Comparison of ENCODE assay signal across 7 cellular contexts in genomic region chr17:75859358-75859757, GRCh38. TPM values are rescaled to one million over a fixed set of nuclear protein-coding genes. Genes with fewer than 3 reads are reported as not detected.
A peak's percentile ranks its signal among the peaks of the same experiment; 100 is the strongest.
DNase-seq lines count a peak whose midpoint lies in the region; ATAC-seq, FAIRE-seq and TF ChIP-seq lines count a peak whose summit lies in the region.
"Not testable (repeated sequence)": the region's sequence is repeated elsewhere in the genome, so short reads cannot be mapped to it uniquely, and the experiment has no call there.

No MANE protein-coding gene starts in this region.

- H3K36me3 Mint-ChIP-seq in activated CD8-positive, alpha-beta T cell treated with anti-CD3 and anti-CD28 coated beads for 36 hours (ENCODE audit: low read depth); memory B cell: not testable (repeated sequence)

- peaks cover 17% of the 10 kb centered on the region for H3K79me2 ChIP-seq in K562 (ENCODE audit: control insufficient read depth, insufficient read depth, low read length)

- peak overlapping the region; percentile 97; the same call in 1 of the 2 replicates for H2AFZ ChIP-seq in K562 (ENCODE audit: low read depth, low read length)

- not testable (repeated sequence) for H3K4me3 Mint-ChIP-seq in activated CD8-positive, alpha-beta T cell treated with anti-CD3 and anti-CD28 coated beads for 36 hours; memory B cell

- peak overlapping the region; percentile 88; the same call in 1 of the 2 replicates for H3K4me2 ChIP-seq in K562 (ENCODE audit: insufficient read depth, low read length)

- WGBS in K562 (ENCODE audit: insufficient coverage, low coverage, missing lambda C conversion rate), result 62% methylated on average over 10 of the region's 10 CpGs
- WGBS in heart left ventricle, 4 donors, result 90 to 92% (median 91%) methylated on average over 10 of the region's 10 CpGs
- WGBS in stomach, 5 donors, result 74 to 84% (median 80%) methylated on average over 10 of the region's 10 CpGs

- not testable (repeated sequence) for H4K20me1 ChIP-seq in K562 (replicated peaks; ENCODE audit: control insufficient read depth, insufficient read depth, low read length)

- H3K4me3 ChIP-seq in HEK293 (ENCODE audit: low read depth, low read length); Peyer's patch; K562; stomach: not testable (repeated sequence)
- H3K4me3 ChIP-seq in heart left ventricle, result peak overlapping the region in 1 of 12 donors; percentile 4

- CTCF ChIA-PET in HEK293 (lab: Yijun Ruan, JAX) (interaction anchor here (0.7 to 5.7 kb wide), 3 partner anchors 12 to 70 kb away, joined by 3 to 84 read pairs (median 40); no protein-coding TSS in a partner anchor), K562 (lab: Yijun Ruan, JAX; ENCODE audit: low intra/inter-chr PET ratio) (interaction anchor here (0.6 kb wide), 1 partner anchor 9 kb away, joined by 4 read pairs; no protein-coding TSS in a partner anchor)
- CTCF ChIA-PET in activated CD8-positive, alpha-beta T cell treated with anti-CD3 and anti-CD28 coated beads for 36 hours (lab: Charles Lee), result interaction anchor here (0.9 to 6.7 kb wide), 4 partner anchors 12 to 106 kb away, joined by 3 to 107 read pairs (median 8); no protein-coding TSS in a partner anchor

- intact Hi-C loops in activated CD8-positive, alpha-beta T cell treated with anti-CD3 and anti-CD28 coated beads for 36 hours (cut with micrococcal nuclease); stomach (cut with DNase I; ENCODE audit: low total_unique reads): not testable (repeated sequence)
- intact Hi-C loops in K562 (cut with micrococcal nuclease), result loop anchor here (5.0 kb wide), 1 partner anchor 77 kb away; the partner anchor contains the start of gene UNK
- intact Hi-C loops in heart left ventricle (cut with DNase I), result loop anchor here in 4 of 10 donors (5.0 kb wide), 2 partner anchors 33 to 38 kb away; partner anchors contain the start of gene TRIM65 (in 3 of the 4)

- peaks cover 27% of the 10 kb centered on the region for H3K4me1 Mint-ChIP-seq in activated CD8-positive, alpha-beta T cell treated with anti-CD3 and anti-CD28 coated beads for 36 hours (ENCODE audit: low read depth)
- H3K4me1 Mint-ChIP-seq in memory B cell, result peaks cover 22% of the 10 kb centered on the region

- H3K27me3 Mint-ChIP-seq in activated CD8-positive, alpha-beta T cell treated with anti-CD3 and anti-CD28 coated beads for 36 hours; memory B cell: not testable (repeated sequence)

- H3K9ac ChIP-seq in K562 (ENCODE audit: insufficient read depth in 1 of 2, low read depth in 2 of 2, low read length in 2 of 2), result peak overlapping the region in 1 of 2 experiments; percentile 67; a peak in 2 of 4 replicates

- TF ChIP-seq EP300 in K562 (IDR thresholded peaks at IDR 0.05; ENCODE audit: low read length); stomach (IDR thresholded peaks at IDR 0.05): not testable (repeated sequence)

- not testable (repeated sequence) for H3K9me3 Mint-ChIP-seq in activated CD8-positive, alpha-beta T cell treated with anti-CD3 and anti-CD28 coated beads for 36 hours; memory B cell

- not testable (repeated sequence) for ATAC-seq in activated CD8-positive, alpha-beta T cell treated with anti-CD3 and anti-CD28 coated beads for 36 hours; K562; heart left ventricle; memory B cell (ENCODE audit: low read depth)

- not testable (repeated sequence) for DNase-seq in Peyer's patch; K562 (ENCODE audit: extremely low read depth in 1 of 4, low spot score in 3 of 4); heart left ventricle; memory B cell (ENCODE audit: low spot score in 2 of 2); stomach
- DNase-seq in activated CD8-positive, alpha-beta T cell treated with anti-CD3 and anti-CD28 coated beads for 36 hours, result peak; percentile 26

- H3K9me3 ChIP-seq in HEK293 (ENCODE audit: control insufficient read depth, insufficient read depth, low read depth, low read length); Peyer's patch; K562 (replicated peaks; ENCODE audit: control insufficient read depth, insufficient read depth, low read depth, low read length); heart left ventricle; stomach: not testable (repeated sequence)

- FAIRE-seq in K562 (lab: Jason Lieb, UNC), result not testable (repeated sequence)

- not testable (repeated sequence) for H3K27ac Mint-ChIP-seq in activated CD8-positive, alpha-beta T cell treated with anti-CD3 and anti-CD28 coated beads for 36 hours
- peak overlapping the region; percentile 81 for H3K27ac Mint-ChIP-seq in memory B cell

- H3K36me3 ChIP-seq in HEK293 (ENCODE audit: control insufficient read depth in 2 of 2, insufficient read depth in 1 of 2, low read length in 2 of 2); Peyer's patch; K562 (ENCODE audit: control insufficient read depth, insufficient read depth, low read length); heart left ventricle; stomach: not testable (repeated sequence)

- TF ChIP-seq RAD21 in K562 (CRISPR knock-in tag; conservative IDR thresholded peaks at IDR 0.05 in 1 of 2, IDR thresholded peaks at IDR 0.05 in 1 of 2), result not testable (repeated sequence)

- not testable (repeated sequence) for H3K9me1 ChIP-seq in K562 (ENCODE audit: control insufficient read depth, insufficient read depth, low read length)

- not testable (repeated sequence) for TF ChIP-seq CTCF in HEK293 (tag by site-specific recombination; IDR thresholded peaks at IDR 0.05); Peyer's patch (IDR thresholded peaks at IDR 0.05); activated CD8-positive, alpha-beta T cell treated with anti-CD3 and anti-CD28 coated beads for 36 hours (IDR thresholded peaks at IDR 0.05); K562 (IDR thresholded peaks at IDR 0.05 in 2 of 3, conservative IDR thresholded peaks at IDR 0.05 in 1 of 3; ENCODE audit: insufficient read depth in 2 of 3, low read depth in 1 of 3, low read length in 3 of 3); heart left ventricle (IDR thresholded peaks at IDR 0.05); stomach (IDR thresholded peaks at IDR 0.05)

- not testable (repeated sequence) for H3K27me3 ChIP-seq in Peyer's patch; K562 (ENCODE audit: control insufficient read depth in 2 of 2, insufficient read depth in 2 of 2, low read length in 2 of 2); heart left ventricle; stomach

- TF ChIP-seq POLR2A in Peyer's patch (IDR thresholded peaks at IDR 0.05); K562 (conservative IDR thresholded peaks at IDR 0.05); heart left ventricle (IDR thresholded peaks at IDR 0.05); stomach (IDR thresholded peaks at IDR 0.05): not testable (repeated sequence)

- BruUV-seq in K562 (replicated peaks; lab: Mats Ljungman, UMichigan), result not testable (repeated sequence)

- in situ Hi-C loops in K562 (cut with MboI), result not testable (repeated sequence)

- H3K27ac ChIP-seq in HEK293 (ENCODE audit: extremely low read depth, low read depth, low read length), result not testable (repeated sequence)
- H3K27ac ChIP-seq in Peyer's patch, result peak overlapping the region in 3 of 4 donors; percentile 41 to 75 (median 56)
- H3K27ac ChIP-seq in K562 (ENCODE audit: extremely low read depth, low read depth, low read length), result peak overlapping the region; percentile 94
- peak overlapping the region in 11 of 12 donors; percentile 35 to 91 (median 68) for H3K27ac ChIP-seq in heart left ventricle
- H3K27ac ChIP-seq in stomach, result peak overlapping the region in 4 of 5 donors; percentile 35 to 78 (median 70)

- not testable (repeated sequence) for H3K4me1 ChIP-seq in HEK293 (ENCODE audit: control insufficient read depth, insufficient read depth, low read length)
- H3K4me1 ChIP-seq in Peyer's patch (peaks cover 0 to 14% (median 12%) of the 10 kb centered on the region in 4 donors), K562 (replicated peaks in 1 of 2; ENCODE audit: control insufficient read depth in 2 of 2, insufficient read depth in 2 of 2, low read length in 2 of 2) (peaks cover 24 to 39% of the 10 kb centered on the region in 2 experiments), heart left ventricle (peaks cover 0 to 50% (median 19%) of the 10 kb centered on the region in 12 donors), stomach (peaks cover 17 to 48% (median 21%) of the 10 kb centered on the region in 4 donors)

- POLR2A ChIA-PET in HEK293 (lab: Yijun Ruan, JAX) (interaction anchor here (4.7 kb wide), 1 partner anchor 80 kb away, joined by 26 read pairs; a partner anchor contains a TSS), K562 (lab: Yijun Ruan, JAX) (interaction anchor here (0.6 to 8.2 kb wide), 12 partner anchors 8 to 111 kb away, joined by 3 to 109 read pairs (median 6); partner anchors contain the start of gene UNC13D)
- POLR2A ChIA-PET in activated CD8-positive, alpha-beta T cell treated with anti-CD3 and anti-CD28 coated beads for 36 hours (lab: Charles Lee), result interaction anchor here (1.5 to 9.2 kb wide), 2 partner anchors 17 to 80 kb away, joined by 4 to 72 read pairs; partner anchors contain the start of gene TRIM47

RNA-seq across cellular contexts. Expression of gene WBP2, which starts 4.2 kb away (rescaled TPM):
- total RNA-seq in Peyer's patch, result 10 to 100 TPM; 45.4 to 61.4 (median 53.7) TPM
- 10 to 100 TPM; 54.4 to 58.5 TPM for total RNA-seq in activated CD8-positive, alpha-beta T cell treated with anti-CD3 and anti-CD28 coated beads for 36 hours
- total RNA-seq in K562 (2011; cell fraction: chromatin; rRNA removed; ENCODE audit: low replicate concordance), result 86.2 and 163 TPM in 2 replicates
- total RNA-seq in K562 (2011; cell fraction: nucleolus; rRNA removed), result 82.5 and 95.5 TPM in 2 replicates
- 79.1 and 87.2 TPM in 2 replicates for total RNA-seq in K562 (2011; cell fraction: nucleoplasm; rRNA removed)
- 25.2 and 35.8 TPM in 2 replicates for total RNA-seq in K562 (2014; rRNA removed)
- 18.1 and 22.9 TPM in 2 replicates for total RNA-seq in K562 (2014; rRNA removed; fragmentation: Illumina TruSeq; extraction: Trizol)
- total RNA-seq in K562 (2015; rRNA removed; fragmentation: Illumina TruSeq; extraction: Trizol), result 13.8 and 16.2 TPM in 2 replicates
- total RNA-seq in K562 (2021), result 63.5 and 74.3 TPM in 2 replicates
- polyA plus RNA-seq in K562 (2011; rRNA removed), result 20.0 and 81.3 TPM in 2 replicates
- polyA plus RNA-seq in K562 (2011; cell fraction: cytosol; rRNA removed), result 25.6 and 40.9 TPM in 2 replicates
- 60.4 and 70.3 TPM in 2 replicates for polyA plus RNA-seq in K562 (2011; cell fraction: nucleus; rRNA removed)
- 83.9 and 158 TPM in 2 replicates for polyA plus RNA-seq in K562 (2012)
- 68.6 and 96.0 TPM in 2 replicates for polyA plus RNA-seq in K562 (2014; fragmentation: Illumina TruSeq; extraction: Trizol)
- polyA plus RNA-seq in K562 (2014; fragmentation: Nextera tagmentation; extraction: Ambion mirVana), result 1 to 10 TPM; 2.2 to 3.7 TPM
- polyA plus RNA-seq in K562 (2014; rRNA removed), result 30.9 and 33.1 TPM in 2 replicates
- polyA minus RNA-seq in K562 (2011; rRNA and poly(A)+ RNA removed), result 25.4 and 47.1 TPM in 2 replicates
- 45.1 and 49.2 TPM in 2 replicates for polyA minus RNA-seq in K562 (2011; cell fraction: cytosol; rRNA and poly(A)+ RNA removed)
- polyA minus RNA-seq in K562 (2011; cell fraction: nucleus; rRNA and poly(A)+ RNA removed), result 30.4 and 43.1 TPM in 2 replicates
- total RNA-seq in heart left ventricle, result 100 to 1,000 TPM; 134 to 311 (median 158) TPM
- polyA plus RNA-seq in heart left ventricle, result 100 to 1,000 TPM; 128 to 217 TPM
- total RNA-seq in stomach, result 100 to 1,000 TPM in 1 of 5 donors, 10 to 100 TPM in 4; 28.6 to 122 (median 46.1) TPM
- 100 to 1,000 TPM in 1 of 3 donors, 10 to 100 TPM in 2; 87.3 to 104 (median 98.6) TPM for polyA plus RNA-seq in stomach

RNA-seq across cellular contexts. Expression of gene UNC13D, which starts 15.2 kb away (rescaled TPM):
- total RNA-seq in Peyer's patch (10 to 100 TPM in 3 of 4 donors, 1 to 10 TPM in 1; 8.4 to 45.4 (median 22.2) TPM), K562 (2014; rRNA removed) (150 and 207 TPM in 2 replicates), K562 (2014; rRNA removed; fragmentation: Illumina TruSeq; extraction: Trizol) (22.9 and 31.6 TPM in 2 replicates), K562 (2015; rRNA removed; fragmentation: Illumina TruSeq; extraction: Trizol) (74.2 and 74.8 TPM in 2 replicates), K562 (2021) (222 and 244 TPM in 2 replicates), heart left ventricle (10 to 100 TPM in 2 of 9 donors, 1 to 10 TPM in 7; 2.1 to 28.5 (median 6.0) TPM), stomach (10 to 100 TPM in 4 of 5 donors, 1 to 10 TPM in 1; 9.0 to 45.5 (median 25.5) TPM)
- total RNA-seq in activated CD8-positive, alpha-beta T cell treated with anti-CD3 and anti-CD28 coated beads for 36 hours, result 100 to 1,000 TPM; 136 to 144 TPM
- total RNA-seq in K562 (2011; cell fraction: chromatin; rRNA removed; ENCODE audit: low replicate concordance), result 235 and 813 TPM in 2 replicates
- 592 and 605 TPM in 2 replicates for total RNA-seq in K562 (2011; cell fraction: nucleolus; rRNA removed)
- 287 and 294 TPM in 2 replicates for total RNA-seq in K562 (2011; cell fraction: nucleoplasm; rRNA removed)
- polyA plus RNA-seq in K562 (2011; rRNA removed) (69.2 and 129 TPM in 2 replicates), K562 (2014; fragmentation: Illumina TruSeq; extraction: Trizol) (66.9 and 108 TPM in 2 replicates), K562 (2014; fragmentation: Nextera tagmentation; extraction: Ambion mirVana) (1 to 10 TPM in 1 of 2 experiments, under 1 TPM in 1; 0.86 to 1.9 TPM), K562 (2014; rRNA removed) (147 and 160 TPM in 2 replicates), heart left ventricle (1 to 10 TPM; 4.5 to 5.8 TPM), stomach (10 to 100 TPM in 2 of 3 donors, 1 to 10 TPM in 1; 6.4 to 18.5 (median 17.9) TPM)
- polyA plus RNA-seq in K562 (2011; cell fraction: cytosol; rRNA removed), result 51.7 and 114 TPM in 2 replicates
- 454 and 648 TPM in 2 replicates for polyA plus RNA-seq in K562 (2011; cell fraction: nucleus; rRNA removed)
- 163 and 235 TPM in 2 replicates for polyA plus RNA-seq in K562 (2012)
- 34.9 and 44.0 TPM in 2 replicates for polyA minus RNA-seq in K562 (2011; rRNA and poly(A)+ RNA removed)
- polyA minus RNA-seq in K562 (2011; cell fraction: cytosol; rRNA and poly(A)+ RNA removed), result 92.5 and 106 TPM in 2 replicates
- 163 and 184 TPM in 2 replicates for polyA minus RNA-seq in K562 (2011; cell fraction: nucleus; rRNA and poly(A)+ RNA removed)

RNA-seq across cellular contexts. Expression of gene TRIM47, which starts 19.0 kb away (rescaled TPM):
- 10 to 100 TPM; 16.5 to 61.4 (median 45.7) TPM for total RNA-seq in Peyer's patch
- total RNA-seq in activated CD8-positive, alpha-beta T cell treated with anti-CD3 and anti-CD28 coated beads for 36 hours, result 10 to 100 TPM; 16.6 to 16.8 TPM
- 3.4 and 21.0 TPM in 2 replicates for total RNA-seq in K562 (2011; cell fraction: chromatin; rRNA removed; ENCODE audit: low replicate concordance)
- 13.6 and 18.0 TPM in 2 replicates for total RNA-seq in K562 (2011; cell fraction: nucleolus; rRNA removed)
- 5.5 and 10.1 TPM in 2 replicates for total RNA-seq in K562 (2011; cell fraction: nucleoplasm; rRNA removed)
- total RNA-seq in K562 (2014; rRNA removed), result 4.0 and 4.6 TPM in 2 replicates
- total RNA-seq in K562 (2014; rRNA removed; fragmentation: Illumina TruSeq; extraction: Trizol), result 1.0 and 1.1 TPM in 2 replicates
- total RNA-seq in K562 (2015; rRNA removed; fragmentation: Illumina TruSeq; extraction: Trizol), result 3.9 and 4.3 TPM in 2 replicates
- 5.8 and 6.1 TPM in 2 replicates for total RNA-seq in K562 (2021)
- 3.2 and 5.6 TPM in 2 replicates for polyA plus RNA-seq in K562 (2011; rRNA removed)
- 5.1 and 9.1 TPM in 2 replicates for polyA plus RNA-seq in K562 (2011; cell fraction: cytosol; rRNA removed)
- 15.5 and 18.6 TPM in 2 replicates for polyA plus RNA-seq in K562 (2011; cell fraction: nucleus; rRNA removed)
- 4.2 and 6.8 TPM in 2 replicates for polyA plus RNA-seq in K562 (2012)
- polyA plus RNA-seq in K562 (2014; fragmentation: Illumina TruSeq; extraction: Trizol), result 1.9 and 3.4 TPM in 2 replicates
- under 1 TPM; 0.56 to 0.63 TPM for polyA plus RNA-seq in K562 (2014; fragmentation: Nextera tagmentation; extraction: Ambion mirVana)
- 3.7 and 5.5 TPM in 2 replicates for polyA plus RNA-seq in K562 (2014; rRNA removed)
- 1.9 and 2.6 TPM in 2 replicates for polyA minus RNA-seq in K562 (2011; rRNA and poly(A)+ RNA removed)
- 4.6 and 5.6 TPM in 2 replicates for polyA minus RNA-seq in K562 (2011; cell fraction: cytosol; rRNA and poly(A)+ RNA removed)
- 8.6 and 9.2 TPM in 2 replicates for polyA minus RNA-seq in K562 (2011; cell fraction: nucleus; rRNA and poly(A)+ RNA removed)
- total RNA-seq in heart left ventricle, result 10 to 100 TPM; 20.3 to 53.4 (median 31.8) TPM
- 10 to 100 TPM; 20.1 to 23.3 TPM for polyA plus RNA-seq in heart left ventricle
- 10 to 100 TPM in 4 of 5 donors, 1 to 10 TPM in 1; 3.5 to 40.4 (median 11.9) TPM for total RNA-seq in stomach
- 10 to 100 TPM; 24.2 to 34.7 (median 28.4) TPM for polyA plus RNA-seq in stomach

RNA-seq across cellular contexts. Expression of gene TRIM65, which starts 37.4 kb away (rescaled TPM):
- total RNA-seq in Peyer's patch, result 10 to 100 TPM; 14.0 to 22.7 (median 16.9) TPM
- total RNA-seq in activated CD8-positive, alpha-beta T cell treated with anti-CD3 and anti-CD28 coated beads for 36 hours, result 10 to 100 TPM; 37.1 to 42.2 TPM
- total RNA-seq in K562 (2011; cell fraction: chromatin; rRNA removed; ENCODE audit: low replicate concordance), result 19.3 and 28.3 TPM in 2 replicates
- total RNA-seq in K562 (2011; cell fraction: nucleolus; rRNA removed), result 19.3 and 26.6 TPM in 2 replicates
- 25.9 and 39.3 TPM in 2 replicates for total RNA-seq in K562 (2011; cell fraction: nucleoplasm; rRNA removed)
- 34.3 and 47.5 TPM in 2 replicates for total RNA-seq in K562 (2014; rRNA removed)
- total RNA-seq in K562 (2014; rRNA removed; fragmentation: Illumina TruSeq; extraction: Trizol), result 16.2 and 20.0 TPM in 2 replicates
- 26.6 and 28.2 TPM in 2 replicates for total RNA-seq in K562 (2015; rRNA removed; fragmentation: Illumina TruSeq; extraction: Trizol)
- 45.5 and 45.7 TPM in 2 replicates for total RNA-seq in K562 (2021)
- 19.5 and 22.1 TPM in 2 replicates for polyA plus RNA-seq in K562 (2011; rRNA removed)
- polyA plus RNA-seq in K562 (2011; cell fraction: cytosol; rRNA removed), result 25.9 and 37.2 TPM in 2 replicates
- polyA plus RNA-seq in K562 (2011; cell fraction: nucleus; rRNA removed), result 20.7 and 27.8 TPM in 2 replicates
- 26.3 and 33.8 TPM in 2 replicates for polyA plus RNA-seq in K562 (2012)
- 22.9 and 26.1 TPM in 2 replicates for polyA plus RNA-seq in K562 (2014; fragmentation: Illumina TruSeq; extraction: Trizol)
- 1 to 10 TPM; 2.8 to 5.8 TPM for polyA plus RNA-seq in K562 (2014; fragmentation: Nextera tagmentation; extraction: Ambion mirVana)
- 33.7 and 34.1 TPM in 2 replicates for polyA plus RNA-seq in K562 (2014; rRNA removed)
- 6.3 and 7.0 TPM in 2 replicates for polyA minus RNA-seq in K562 (2011; rRNA and poly(A)+ RNA removed)
- 14.6 and 24.0 TPM in 2 replicates for polyA minus RNA-seq in K562 (2011; cell fraction: cytosol; rRNA and poly(A)+ RNA removed)
- polyA minus RNA-seq in K562 (2011; cell fraction: nucleus; rRNA and poly(A)+ RNA removed), result 6.7 and 8.7 TPM in 2 replicates
- 10 to 100 TPM in 3 of 9 donors, 1 to 10 TPM in 6; 6.8 to 16.1 (median 9.5) TPM for total RNA-seq in heart left ventricle
- 10 to 100 TPM in 1 of 2 donors, 1 to 10 TPM in 1; 7.5 to 10.5 TPM for polyA plus RNA-seq in heart left ventricle
- 10 to 100 TPM in 3 of 5 donors, 1 to 10 TPM in 1, not detected in 1; 9.2 to 26.6 (median 16.9) TPM for total RNA-seq in stomach
- 10 to 100 TPM in 1 of 3 donors, 1 to 10 TPM in 2; 8.1 to 10.6 (median 9.5) TPM for polyA plus RNA-seq in stomach

RNA-seq across cellular contexts. Expression of gene MRPL38, which starts 45.3 kb away (rescaled TPM):
- total RNA-seq in Peyer's patch (10 to 100 TPM; 61.1 to 95.7 (median 72.9) TPM), K562 (2014; rRNA removed) (48.5 and 75.0 TPM in 2 replicates), K562 (2014; rRNA removed; fragmentation: Illumina TruSeq; extraction: Trizol) (27.8 and 35.4 TPM in 2 replicates), K562 (2015; rRNA removed; fragmentation: Illumina TruSeq; extraction: Trizol) (72.6 and 73.6 TPM in 2 replicates), K562 (2021) (154 and 155 TPM in 2 replicates), heart left ventricle (100 to 1,000 TPM in 5 of 9 donors, 10 to 100 TPM in 4; 54.8 to 126 (median 106) TPM), stomach (100 to 1,000 TPM in 1 of 5 donors, 10 to 100 TPM in 3, 1 to 10 TPM in 1; 9.3 to 244 (median 29.9) TPM)
- 100 to 1,000 TPM; 117 to 126 TPM for total RNA-seq in activated CD8-positive, alpha-beta T cell treated with anti-CD3 and anti-CD28 coated beads for 36 hours
- total RNA-seq in K562 (2011; cell fraction: chromatin; rRNA removed; ENCODE audit: low replicate concordance), result 88.0 and 309 TPM in 2 replicates
- 283 and 294 TPM in 2 replicates for total RNA-seq in K562 (2011; cell fraction: nucleolus; rRNA removed)
- 137 and 171 TPM in 2 replicates for total RNA-seq in K562 (2011; cell fraction: nucleoplasm; rRNA removed)
- polyA plus RNA-seq in K562 (2011; rRNA removed) (43.6 and 104 TPM in 2 replicates), K562 (2014; fragmentation: Illumina TruSeq; extraction: Trizol) (63.6 and 69.3 TPM in 2 replicates), K562 (2014; fragmentation: Nextera tagmentation; extraction: Ambion mirVana) (10 to 100 TPM in 1 of 2 experiments, 1 to 10 TPM in 1; 4.5 to 13.6 TPM), K562 (2014; rRNA removed) (74.0 and 77.0 TPM in 2 replicates), heart left ventricle (100 to 1,000 TPM in 1 of 2 donors, 10 to 100 TPM in 1; 79.7 to 111 TPM), stomach (10 to 100 TPM; 54.2 to 89.2 (median 73.9) TPM)
- polyA plus RNA-seq in K562 (2011; cell fraction: cytosol; rRNA removed), result 59.5 and 89.1 TPM in 2 replicates
- 334 and 446 TPM in 2 replicates for polyA plus RNA-seq in K562 (2011; cell fraction: nucleus; rRNA removed)
- 66.7 and 93.4 TPM in 2 replicates for polyA plus RNA-seq in K562 (2012)
- polyA minus RNA-seq in K562 (2011; rRNA and poly(A)+ RNA removed), result 14.0 and 20.7 TPM in 2 replicates
- 44.3 and 58.0 TPM in 2 replicates for polyA minus RNA-seq in K562 (2011; cell fraction: cytosol; rRNA and poly(A)+ RNA removed)
- 68.3 and 81.8 TPM in 2 replicates for polyA minus RNA-seq in K562 (2011; cell fraction: nucleus; rRNA and poly(A)+ RNA removed)
